18 cellular contexts compared by ENCODE assay signal in genomic region chr1:82064701-82065100, GRCh38.
DNase-seq lines count a peak whose midpoint lies in the region; ATAC-seq, FAIRE-seq and TF ChIP-seq lines count a peak whose summit lies in the region.
"Had no signal": no experiment of that assay in that cellular context is flagged by ENCODE, and none has a peak within 500 bp of the region (broad histone marks: within the 10 kb centered on the region; RNA-seq: fewer than 3 reads in every experiment).

No MANE protein-coding gene starts in this region.

- H3K4me3 Mint-ChIP-seq in CD8-positive, alpha-beta T cell = no peak overlapping the region
- H3K4me3 Mint-ChIP-seq: CD14-positive monocyte; CD4-positive, alpha-beta memory T cell; H9 had no signal

- peak; percentile 15 for ATAC-seq in foreskin keratinocyte
- ATAC-seq in CD8-positive, alpha-beta T cell = no peak
- no peak for ATAC-seq in HG02763 (IDR thresholded peaks at IDR 0.05; ENCODE audit: unreplicated experiment)

- no peaks in the 10 kb centered on the region for H3K27me3 ChIP-seq in bronchial epithelial cell (ENCODE audit: control insufficient read depth, insufficient read depth, low read length)
- no peaks in the 10 kb centered on the region for H3K27me3 ChIP-seq in foreskin keratinocyte
- H3K27me3 ChIP-seq in CD8-positive, alpha-beta T cell (ENCODE audit: insufficient read depth, low read length) = no peaks in the 10 kb centered on the region
- H3K27me3 ChIP-seq: BLaER1 had no signal

- H3K9me3 Mint-ChIP-seq in CD8-positive, alpha-beta T cell = no peaks in the 10 kb centered on the region
- H3K9me3 Mint-ChIP-seq: H9 had no signal

- H3K4me1 Mint-ChIP-seq in CD8-positive, alpha-beta T cell (ENCODE audit: low read depth) = no peaks in the 10 kb centered on the region
- H3K4me1 Mint-ChIP-seq: CD14-positive monocyte; CD4-positive, alpha-beta memory T cell had no signal

- no peak for TF ChIP-seq CTCF in bronchial epithelial cell (IDR thresholded peaks at IDR 0.05; ENCODE audit: insufficient read depth, low read length, severe bottlenecking)
- no peak for TF ChIP-seq CTCF in foreskin keratinocyte (conservative IDR thresholded peaks at IDR 0.05)
- TF ChIP-seq CTCF in CD8-positive, alpha-beta T cell (IDR thresholded peaks at IDR 0.05) = no peak

- H3K4me1 ChIP-seq in foreskin keratinocyte = no peaks in the 10 kb centered on the region
- no peaks in the 10 kb centered on the region for H3K4me1 ChIP-seq in CD8-positive, alpha-beta T cell (ENCODE audit: insufficient read depth, low read length)
- H3K4me1 ChIP-seq: BLaER1 had no signal

- H3K27ac ChIP-seq in foreskin keratinocyte = no peak overlapping the region
- no peak overlapping the region for H3K27ac ChIP-seq in CD8-positive, alpha-beta T cell (ENCODE audit: low read depth, low read length)
- H3K27ac ChIP-seq: BLaER1, HL-60 had no signal

- FAIRE-seq in bronchial epithelial cell (lab: Jason Lieb, UNC) = no peak
- FAIRE-seq: H1 had no signal

- no peak overlapping the region for H3K27ac Mint-ChIP-seq in CD8-positive, alpha-beta T cell
- H3K27ac Mint-ChIP-seq: CD14-positive monocyte; CD4-positive, alpha-beta memory T cell; H9 had no signal

- H3K27me3 Mint-ChIP-seq in CD8-positive, alpha-beta T cell (ENCODE audit: low read depth) = no peaks in the 10 kb centered on the region
- H3K27me3 Mint-ChIP-seq: CD4-positive, alpha-beta memory T cell had no signal

- no peaks in the 10 kb centered on the region for H3K36me3 ChIP-seq in bronchial epithelial cell (ENCODE audit: control insufficient read depth, insufficient read depth, low read length)
- H3K36me3 ChIP-seq in CD8-positive, alpha-beta T cell (ENCODE audit: insufficient read depth, low read length) = no peaks in the 10 kb centered on the region
- H3K36me3 ChIP-seq: BLaER1 had no signal

- POLR2A ChIA-PET in CD8-positive, alpha-beta T cell (lab: Charles Lee) = no interaction called here

- no peaks in the 10 kb centered on the region for H3K9me3 ChIP-seq in CD8-positive, alpha-beta T cell (ENCODE audit: low read length)
- H3K9me3 ChIP-seq: BLaER1 had no signal

- intact Hi-C loops in CD8-positive, alpha-beta T cell (cut with DNase I, micrococcal nuclease) = no loop called here

- DNase-seq in NCI-H2171 treated with DMSO at 0.1 percent for 48 hours (lab: John Stamatoyannopoulos, UW) (peak; percentile 11), NCI-H2171 (lab: John Stamatoyannopoulos, UW) (no peak), NCI-H226 (peak; percentile 60), bronchial epithelial cell (ENCODE audit: low read depth) (peak; percentile 70), foreskin keratinocyte (peak; percentile 6 to 30)
- no peak for DNase-seq in CD8-positive, alpha-beta T cell
- DNase-seq: 8988T; Calu3; CD4-positive, alpha-beta memory T cell; DMS79 treated with DMSO at 0.1 percent for 48 hours; GF-D8; H9; IMR-90 had no signal

- H3K36me3 Mint-ChIP-seq in CD8-positive, alpha-beta T cell = no peaks in the 10 kb centered on the region
- H3K36me3 Mint-ChIP-seq: CD14-positive monocyte; CD4-positive, alpha-beta memory T cell had no signal

- CTCF ChIA-PET in CD8-positive, alpha-beta T cell (lab: Charles Lee) = no interaction called here

- H3K4me3 ChIP-seq in bronchial epithelial cell (ENCODE audit: low read depth, low read length) = no peak overlapping the region
- no peak overlapping the region for H3K4me3 ChIP-seq in CD8-positive, alpha-beta T cell (ENCODE audit: low read depth, low read length)
- H3K4me3 ChIP-seq: BLaER1 had no signal

Comparison
In these comparisons a context has a peak if more than half of its experiments do, and no peak if none do; other contexts are left out.
1. DNase-seq: peak in NCI-H2171 treated with DMSO at 0.1 percent for 48 hours (single experiment), NCI-H226 (single experiment), bronchial epithelial cell (single experiment) and foreskin keratinocyte (2 of 2); none in NCI-H2171 (single experiment) and CD8-positive, alpha-beta T cell (0 of 7).